In the genomic region with DNA sequence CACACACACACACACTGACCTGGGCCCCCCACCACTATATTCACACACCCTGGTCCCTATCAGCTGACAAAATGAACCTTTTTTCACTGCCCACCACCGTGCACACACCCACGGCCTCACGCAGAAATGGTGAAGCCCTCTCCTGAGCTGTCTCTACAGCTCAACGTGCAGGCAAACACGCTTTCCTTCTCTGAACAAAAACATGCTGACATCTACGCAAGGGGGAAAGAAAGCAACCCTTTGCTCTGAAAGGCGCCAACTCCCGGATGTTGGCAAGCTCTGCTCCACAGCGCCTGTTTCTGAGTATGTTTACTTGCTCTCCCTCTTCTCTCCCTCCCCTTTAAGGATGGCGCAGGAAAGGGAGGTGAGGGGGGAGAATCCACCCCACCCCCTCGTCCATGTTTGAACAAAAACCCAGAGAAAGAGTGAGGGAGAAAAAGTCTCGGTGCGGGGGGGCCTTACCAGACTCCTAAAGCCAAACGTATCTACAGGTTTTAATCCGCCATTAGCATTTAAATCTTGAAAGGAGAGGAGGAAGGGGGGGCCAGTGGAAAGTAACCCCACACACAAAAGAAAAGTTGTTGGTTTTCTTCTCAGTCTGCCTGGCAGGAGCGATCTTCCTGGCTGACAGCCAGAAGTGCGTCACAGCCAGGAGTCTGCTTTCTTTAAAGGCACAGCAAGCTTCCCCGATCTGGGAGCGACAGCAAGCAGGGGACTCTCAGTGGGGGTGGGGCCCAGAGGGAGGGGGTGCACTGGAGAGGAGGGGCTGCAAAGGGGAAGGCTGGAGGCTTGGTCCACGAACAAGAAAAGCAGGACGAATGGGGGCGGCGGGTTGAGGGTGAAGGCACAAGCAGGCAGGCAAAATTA, we compare ENCODE assay signal across 1 cellular context.
TF ChIP-seq lines count a peak whose summit lies in the region.

No MANE protein-coding gene starts in this region.

TF ChIP-seq in HEK293, 187 proteins besides CTCF, POLR2A, EP300 and RAD21 (continued from another document and continues in another):
- TF ChIP-seq YY2 (tag by site-specific recombination; IDR thresholded peaks at IDR 0.05) (no peak), ZXDB (tag by site-specific recombination; IDR thresholded peaks at IDR 0.05) (peak; percentile 20; the same call in 1 of the 2 replicates), ZNF473 (tag by site-specific recombination; IDR thresholded peaks at IDR 0.05) (no peak), ZNF792 (tag by site-specific recombination; IDR thresholded peaks at IDR 0.05) (no peak), ZNF510 (tag by site-specific recombination; IDR thresholded peaks at IDR 0.05; ENCODE audit: insufficient replicate concordance) (no peak), ZEB2 (tag by site-specific recombination; IDR thresholded peaks at IDR 0.05) (peak; percentile 45; the same call in 1 of the 2 replicates), ZNF549 (tag by site-specific recombination; IDR thresholded peaks at IDR 0.05) (no peak), ZNF830 (tag by site-specific recombination; IDR thresholded peaks at IDR 0.05; ENCODE audit: low read depth) (no peak), ZNF530 (tag by site-specific recombination; IDR thresholded peaks at IDR 0.05; ENCODE audit: low read depth) (no peak), ZNF157 (tag by site-specific recombination; IDR thresholded peaks at IDR 0.05) (no peak), ZNF132 (tag by site-specific recombination; IDR thresholded peaks at IDR 0.05; ENCODE audit: borderline replicate concordance) (no peak), ZNF561 (tag by site-specific recombination; IDR thresholded peaks at IDR 0.05; ENCODE audit: borderline replicate concordance) (peak; percentile 69; the same call in 1 of the 2 replicates), ZNF133 (tag by site-specific recombination; IDR thresholded peaks at IDR 0.05) (no peak), SP2 (tag by site-specific recombination; IDR thresholded peaks at IDR 0.05) (no peak), ZNF416 (tag by site-specific recombination; IDR thresholded peaks at IDR 0.05) (no peak), ZNF624 (tag by site-specific recombination; IDR thresholded peaks at IDR 0.05) (no peak), ZNF558 (tag by site-specific recombination; IDR thresholded peaks at IDR 0.05) (no peak), ZNF140 (tag by site-specific recombination; IDR thresholded peaks at IDR 0.05) (no peak), HOXD13 (CRISPR knock-in tag; IDR thresholded peaks at IDR 0.05; ENCODE audit: borderline replicate concordance) (no peak), ZNF791 (tag by site-specific recombination; IDR thresholded peaks at IDR 0.05) (no peak), OSR2 (tag by site-specific recombination; IDR thresholded peaks at IDR 0.05) (peak; percentile 46; the same call in 1 of the 2 replicates), SP3 (tag by site-specific recombination; IDR thresholded peaks at IDR 0.05) (0 out of 2 replicates have a peak, but pooled peaks have one; percentile 10), ZNF610 (tag by site-specific recombination; IDR thresholded peaks at IDR 0.05; ENCODE audit: borderline replicate concordance) (no peak), ZNF514 (tag by site-specific recombination; IDR thresholded peaks at IDR 0.05) (no peak), ZNF324 (tag by site-specific recombination; IDR thresholded peaks at IDR 0.05) (no peak), ZNF529 (tag by site-specific recombination; IDR thresholded peaks at IDR 0.05; ENCODE audit: insufficient replicate concordance) (no peak), ZNF211 (tag by site-specific recombination; IDR thresholded peaks at IDR 0.05; ENCODE audit: low read depth) (no peak), ZNF302 (tag by site-specific recombination; IDR thresholded peaks at IDR 0.05; ENCODE audit: low read depth) (no peak), ZNF585B (tag by site-specific recombination; IDR thresholded peaks at IDR 0.05) (no peak), ZNF274 (IDR thresholded peaks at IDR 0.05; ENCODE audit: low read length) (no peak), ZNF274 (tag by site-specific recombination; IDR thresholded peaks at IDR 0.05; ENCODE audit: borderline replicate concordance) (no peak), ZNF266 (tag by site-specific recombination; IDR thresholded peaks at IDR 0.05; ENCODE audit: low read depth) (no peak), ZBTB21 (tag by site-specific recombination; IDR thresholded peaks at IDR 0.05) (no peak), KLF7 (tag by site-specific recombination; IDR thresholded peaks at IDR 0.05; ENCODE audit: borderline replicate concordance) (no peak), ZNF155 (tag by site-specific recombination; IDR thresholded peaks at IDR 0.05) (no peak), SP7 (tag by site-specific recombination; IDR thresholded peaks at IDR 0.05) (no peak)
- TF ChIP-seq, protein P1, sequence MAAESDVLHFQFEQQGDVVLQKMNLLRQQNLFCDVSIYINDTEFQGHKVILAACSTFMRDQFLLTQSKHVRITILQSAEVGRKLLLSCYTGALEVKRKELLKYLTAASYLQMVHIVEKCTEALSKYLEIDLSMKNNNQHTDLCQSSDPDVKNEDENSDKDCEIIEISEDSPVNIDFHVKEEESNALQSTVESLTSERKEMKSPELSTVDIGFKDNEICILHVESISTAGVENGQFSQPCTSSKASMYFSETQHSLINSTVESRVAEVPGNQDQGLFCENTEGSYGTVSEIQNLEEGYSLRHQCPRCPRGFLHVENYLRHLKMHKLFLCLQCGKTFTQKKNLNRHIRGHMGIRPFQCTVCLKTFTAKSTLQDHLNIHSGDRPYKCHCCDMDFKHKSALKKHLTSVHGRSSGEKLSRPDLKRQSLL (tag by site-specific recombination; IDR thresholded peaks at IDR 0.05) = no peak
- TF ChIP-seq, protein P2, sequence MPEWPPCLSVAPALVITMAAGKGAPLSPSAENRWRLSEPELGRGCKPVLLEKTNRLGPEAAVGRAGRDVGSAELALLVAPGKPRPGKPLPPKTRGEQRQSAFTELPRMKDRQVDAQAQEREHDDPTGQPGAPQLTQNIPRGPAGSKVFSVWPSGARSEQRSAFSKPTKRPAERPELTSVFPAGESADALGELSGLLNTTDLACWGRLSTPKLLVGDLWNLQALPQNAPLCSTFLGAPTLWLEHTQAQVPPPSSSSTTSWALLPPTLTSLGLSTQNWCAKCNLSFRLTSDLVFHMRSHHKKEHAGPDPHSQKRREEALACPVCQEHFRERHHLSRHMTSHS (tag by site-specific recombination; IDR thresholded peaks at IDR 0.05) = no peak
- TF ChIP-seq, protein P3, sequence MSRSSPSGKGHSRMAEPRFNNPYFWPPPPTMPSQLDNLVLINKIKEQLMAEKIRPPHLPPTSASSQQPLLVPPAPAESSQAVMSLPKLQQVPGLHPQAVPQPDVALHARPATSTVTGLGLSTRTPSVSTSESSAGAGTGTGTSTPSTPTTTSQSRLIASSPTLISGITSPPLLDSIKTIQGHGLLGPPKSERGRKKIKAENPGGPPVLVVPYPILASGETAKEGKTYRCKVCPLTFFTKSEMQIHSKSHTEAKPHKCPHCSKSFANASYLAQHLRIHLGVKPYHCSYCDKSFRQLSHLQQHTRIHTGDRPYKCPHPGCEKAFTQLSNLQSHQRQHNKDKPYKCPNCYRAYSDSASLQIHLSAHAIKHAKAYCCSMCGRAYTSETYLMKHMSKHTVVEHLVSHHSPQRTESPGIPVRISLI (tag by site-specific recombination; IDR thresholded peaks at IDR 0.05) = no peak
- TF ChIP-seq, protein P4, sequence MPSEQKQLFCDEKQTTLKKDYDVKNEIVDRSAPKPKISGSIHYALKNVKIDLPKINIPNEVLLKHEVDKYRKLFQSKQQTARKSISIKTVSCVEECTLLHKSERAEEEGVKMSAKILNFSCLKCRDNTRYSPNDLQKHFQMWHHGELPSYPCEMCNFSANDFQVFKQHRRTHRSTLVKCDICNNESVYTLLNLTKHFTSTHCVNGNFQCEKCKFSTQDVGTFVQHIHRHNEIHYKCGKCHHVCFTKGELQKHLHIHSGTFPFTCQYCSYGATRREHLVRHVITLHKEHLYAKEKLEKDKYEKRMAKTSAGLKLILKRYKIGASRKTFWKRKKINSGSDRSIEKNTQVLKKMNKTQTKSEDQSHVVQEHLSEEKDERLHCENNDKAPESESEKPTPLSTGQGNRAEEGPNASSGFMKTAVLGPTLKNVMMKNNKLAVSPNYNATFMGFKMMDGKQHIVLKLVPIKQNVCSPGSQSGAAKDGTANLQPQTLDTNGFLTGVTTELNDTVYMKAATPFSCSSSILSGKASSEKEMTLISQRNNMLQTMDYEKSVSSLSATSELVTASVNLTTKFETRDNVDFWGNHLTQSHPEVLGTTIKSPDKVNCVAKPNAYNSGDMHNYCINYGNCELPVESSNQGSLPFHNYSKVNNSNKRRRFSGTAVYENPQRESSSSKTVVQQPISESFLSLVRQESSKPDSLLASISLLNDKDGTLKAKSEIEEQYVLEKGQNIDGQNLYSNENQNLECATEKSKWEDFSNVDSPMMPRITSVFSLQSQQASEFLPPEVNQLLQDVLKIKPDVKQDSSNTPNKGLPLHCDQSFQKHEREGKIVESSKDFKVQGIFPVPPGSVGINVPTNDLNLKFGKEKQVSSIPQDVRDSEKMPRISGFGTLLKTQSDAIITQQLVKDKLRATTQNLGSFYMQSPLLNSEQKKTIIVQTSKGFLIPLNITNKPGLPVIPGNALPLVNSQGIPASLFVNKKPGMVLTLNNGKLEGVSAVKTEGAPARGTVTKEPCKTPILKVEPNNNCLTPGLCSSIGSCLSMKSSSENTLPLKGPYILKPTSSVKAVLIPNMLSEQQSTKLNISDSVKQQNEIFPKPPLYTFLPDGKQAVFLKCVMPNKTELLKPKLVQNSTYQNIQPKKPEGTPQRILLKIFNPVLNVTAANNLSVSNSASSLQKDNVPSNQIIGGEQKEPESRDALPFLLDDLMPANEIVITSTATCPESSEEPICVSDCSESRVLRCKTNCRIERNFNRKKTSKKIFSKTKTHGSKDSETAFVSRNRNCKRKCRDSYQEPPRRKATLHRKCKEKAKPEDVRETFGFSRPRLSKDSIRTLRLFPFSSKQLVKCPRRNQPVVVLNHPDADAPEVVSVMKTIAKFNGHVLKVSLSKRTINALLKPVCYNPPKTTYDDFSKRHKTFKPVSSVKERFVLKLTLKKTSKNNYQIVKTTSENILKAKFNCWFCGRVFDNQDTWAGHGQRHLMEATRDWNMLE (tag by site-specific recombination; conservative IDR thresholded peaks at IDR 0.05; ENCODE audit: low read depth) = no peak
- TF ChIP-seq, protein P5, sequence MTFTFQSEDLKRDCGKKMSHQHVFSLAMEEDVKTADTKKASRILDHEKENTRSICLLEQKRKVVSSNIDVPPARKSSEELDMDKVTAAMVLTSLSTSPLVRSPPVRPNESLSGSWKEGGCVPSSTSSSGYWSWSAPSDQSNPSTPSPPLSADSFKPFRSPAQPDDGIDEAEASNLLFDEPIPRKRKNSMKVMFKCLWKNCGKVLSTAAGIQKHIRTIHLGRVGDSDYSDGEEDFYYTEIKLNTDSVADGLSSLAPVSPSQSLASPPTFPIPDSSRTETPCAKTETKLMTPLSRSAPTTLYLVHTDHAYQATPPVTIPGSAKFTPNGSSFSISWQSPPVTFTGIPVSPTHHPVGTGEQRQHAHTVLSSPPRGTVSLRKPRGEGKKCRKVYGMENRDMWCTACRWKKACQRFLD (tag by site-specific recombination; IDR thresholded peaks at IDR 0.05) = no peak
- TF ChIP-seq, protein P6, sequence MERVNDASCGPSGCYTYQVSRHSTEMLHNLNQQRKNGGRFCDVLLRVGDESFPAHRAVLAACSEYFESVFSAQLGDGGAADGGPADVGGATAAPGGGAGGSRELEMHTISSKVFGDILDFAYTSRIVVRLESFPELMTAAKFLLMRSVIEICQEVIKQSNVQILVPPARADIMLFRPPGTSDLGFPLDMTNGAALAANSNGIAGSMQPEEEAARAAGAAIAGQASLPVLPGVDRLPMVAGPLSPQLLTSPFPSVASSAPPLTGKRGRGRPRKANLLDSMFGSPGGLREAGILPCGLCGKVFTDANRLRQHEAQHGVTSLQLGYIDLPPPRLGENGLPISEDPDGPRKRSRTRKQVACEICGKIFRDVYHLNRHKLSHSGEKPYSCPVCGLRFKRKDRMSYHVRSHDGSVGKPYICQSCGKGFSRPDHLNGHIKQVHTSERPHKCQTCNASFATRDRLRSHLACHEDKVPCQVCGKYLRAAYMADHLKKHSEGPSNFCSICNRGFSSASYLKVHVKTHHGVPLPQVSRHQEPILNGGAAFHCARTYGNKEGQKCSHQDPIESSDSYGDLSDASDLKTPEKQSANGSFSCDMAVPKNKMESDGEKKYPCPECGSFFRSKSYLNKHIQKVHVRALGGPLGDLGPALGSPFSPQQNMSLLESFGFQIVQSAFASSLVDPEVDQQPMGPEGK (tag by site-specific recombination; IDR thresholded peaks at IDR 0.05) = peak; percentile 90
- TF ChIP-seq, protein P7, sequence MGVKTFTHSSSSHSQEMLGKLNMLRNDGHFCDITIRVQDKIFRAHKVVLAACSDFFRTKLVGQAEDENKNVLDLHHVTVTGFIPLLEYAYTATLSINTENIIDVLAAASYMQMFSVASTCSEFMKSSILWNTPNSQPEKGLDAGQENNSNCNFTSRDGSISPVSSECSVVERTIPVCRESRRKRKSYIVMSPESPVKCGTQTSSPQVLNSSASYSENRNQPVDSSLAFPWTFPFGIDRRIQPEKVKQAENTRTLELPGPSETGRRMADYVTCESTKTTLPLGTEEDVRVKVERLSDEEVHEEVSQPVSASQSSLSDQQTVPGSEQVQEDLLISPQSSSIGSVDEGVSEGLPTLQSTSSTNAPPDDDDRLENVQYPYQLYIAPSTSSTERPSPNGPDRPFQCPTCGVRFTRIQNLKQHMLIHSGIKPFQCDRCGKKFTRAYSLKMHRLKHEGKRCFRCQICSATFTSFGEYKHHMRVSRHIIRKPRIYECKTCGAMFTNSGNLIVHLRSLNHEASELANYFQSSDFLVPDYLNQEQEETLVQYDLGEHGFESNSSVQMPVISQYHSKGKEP (tag by site-specific recombination; IDR thresholded peaks at IDR 0.05) = no peak
- TF ChIP-seq, protein P8, sequence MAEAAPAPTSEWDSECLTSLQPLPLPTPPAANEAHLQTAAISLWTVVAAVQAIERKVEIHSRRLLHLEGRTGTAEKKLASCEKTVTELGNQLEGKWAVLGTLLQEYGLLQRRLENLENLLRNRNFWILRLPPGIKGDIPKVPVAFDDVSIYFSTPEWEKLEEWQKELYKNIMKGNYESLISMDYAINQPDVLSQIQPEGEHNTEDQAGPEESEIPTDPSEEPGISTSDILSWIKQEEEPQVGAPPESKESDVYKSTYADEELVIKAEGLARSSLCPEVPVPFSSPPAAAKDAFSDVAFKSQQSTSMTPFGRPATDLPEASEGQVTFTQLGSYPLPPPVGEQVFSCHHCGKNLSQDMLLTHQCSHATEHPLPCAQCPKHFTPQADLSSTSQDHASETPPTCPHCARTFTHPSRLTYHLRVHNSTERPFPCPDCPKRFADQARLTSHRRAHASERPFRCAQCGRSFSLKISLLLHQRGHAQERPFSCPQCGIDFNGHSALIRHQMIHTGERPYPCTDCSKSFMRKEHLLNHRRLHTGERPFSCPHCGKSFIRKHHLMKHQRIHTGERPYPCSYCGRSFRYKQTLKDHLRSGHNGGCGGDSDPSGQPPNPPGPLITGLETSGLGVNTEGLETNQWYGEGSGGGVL (tag by site-specific recombination; IDR thresholded peaks at IDR 0.05) = peak; percentile 99
- TF ChIP-seq, protein P9, sequence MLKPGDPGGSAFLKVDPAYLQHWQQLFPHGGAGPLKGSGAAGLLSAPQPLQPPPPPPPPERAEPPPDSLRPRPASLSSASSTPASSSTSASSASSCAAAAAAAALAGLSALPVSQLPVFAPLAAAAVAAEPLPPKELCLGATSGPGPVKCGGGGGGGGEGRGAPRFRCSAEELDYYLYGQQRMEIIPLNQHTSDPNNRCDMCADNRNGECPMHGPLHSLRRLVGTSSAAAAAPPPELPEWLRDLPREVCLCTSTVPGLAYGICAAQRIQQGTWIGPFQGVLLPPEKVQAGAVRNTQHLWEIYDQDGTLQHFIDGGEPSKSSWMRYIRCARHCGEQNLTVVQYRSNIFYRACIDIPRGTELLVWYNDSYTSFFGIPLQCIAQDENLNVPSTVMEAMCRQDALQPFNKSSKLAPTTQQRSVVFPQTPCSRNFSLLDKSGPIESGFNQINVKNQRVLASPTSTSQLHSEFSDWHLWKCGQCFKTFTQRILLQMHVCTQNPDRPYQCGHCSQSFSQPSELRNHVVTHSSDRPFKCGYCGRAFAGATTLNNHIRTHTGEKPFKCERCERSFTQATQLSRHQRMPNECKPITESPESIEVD (tag by site-specific recombination; IDR thresholded peaks at IDR 0.05) = 0 out of 2 replicates have a peak, but pooled peaks have one; percentile 23
